In the genomic region with DNA sequence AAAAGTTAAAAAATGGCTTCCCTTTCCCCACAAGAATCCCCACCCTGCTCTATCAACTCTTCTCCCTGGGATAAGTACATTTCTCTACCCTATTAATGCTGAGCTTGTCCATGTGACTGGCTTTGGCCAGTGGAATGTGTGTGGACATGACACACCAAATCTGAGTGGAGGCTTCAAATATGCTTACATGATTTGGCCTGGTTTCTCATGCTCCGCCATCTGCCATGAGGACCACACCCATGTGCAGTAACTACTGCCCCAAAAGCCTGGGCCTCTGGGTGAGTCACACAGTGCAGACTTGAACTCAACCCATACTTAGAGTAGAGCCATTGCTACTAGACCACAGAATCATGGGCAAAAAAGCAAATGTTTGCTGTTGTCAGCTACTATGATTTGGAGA, we compare ENCODE assay signal across 2 cellular contexts.
A peak's percentile ranks its signal among the peaks of the same experiment; 100 is the strongest.
TF ChIP-seq lines count a peak whose summit lies in the region.

No MANE protein-coding gene starts in this region.

TF ChIP-seq in K562, 482 proteins besides CTCF, POLR2A, EP300 and RAD21 (continued from another document):
- no peak for TF ChIP-seq RBM14 (IDR thresholded peaks at IDR 0.05; ENCODE audit: borderline replicate concordance, insufficient read depth, low read depth, low read length)
- TF ChIP-seq L3MBTL2 (IDR thresholded peaks at IDR 0.05), result peak; percentile 16; the same call in 1 of the 2 replicates
- TF ChIP-seq, protein P1, sequence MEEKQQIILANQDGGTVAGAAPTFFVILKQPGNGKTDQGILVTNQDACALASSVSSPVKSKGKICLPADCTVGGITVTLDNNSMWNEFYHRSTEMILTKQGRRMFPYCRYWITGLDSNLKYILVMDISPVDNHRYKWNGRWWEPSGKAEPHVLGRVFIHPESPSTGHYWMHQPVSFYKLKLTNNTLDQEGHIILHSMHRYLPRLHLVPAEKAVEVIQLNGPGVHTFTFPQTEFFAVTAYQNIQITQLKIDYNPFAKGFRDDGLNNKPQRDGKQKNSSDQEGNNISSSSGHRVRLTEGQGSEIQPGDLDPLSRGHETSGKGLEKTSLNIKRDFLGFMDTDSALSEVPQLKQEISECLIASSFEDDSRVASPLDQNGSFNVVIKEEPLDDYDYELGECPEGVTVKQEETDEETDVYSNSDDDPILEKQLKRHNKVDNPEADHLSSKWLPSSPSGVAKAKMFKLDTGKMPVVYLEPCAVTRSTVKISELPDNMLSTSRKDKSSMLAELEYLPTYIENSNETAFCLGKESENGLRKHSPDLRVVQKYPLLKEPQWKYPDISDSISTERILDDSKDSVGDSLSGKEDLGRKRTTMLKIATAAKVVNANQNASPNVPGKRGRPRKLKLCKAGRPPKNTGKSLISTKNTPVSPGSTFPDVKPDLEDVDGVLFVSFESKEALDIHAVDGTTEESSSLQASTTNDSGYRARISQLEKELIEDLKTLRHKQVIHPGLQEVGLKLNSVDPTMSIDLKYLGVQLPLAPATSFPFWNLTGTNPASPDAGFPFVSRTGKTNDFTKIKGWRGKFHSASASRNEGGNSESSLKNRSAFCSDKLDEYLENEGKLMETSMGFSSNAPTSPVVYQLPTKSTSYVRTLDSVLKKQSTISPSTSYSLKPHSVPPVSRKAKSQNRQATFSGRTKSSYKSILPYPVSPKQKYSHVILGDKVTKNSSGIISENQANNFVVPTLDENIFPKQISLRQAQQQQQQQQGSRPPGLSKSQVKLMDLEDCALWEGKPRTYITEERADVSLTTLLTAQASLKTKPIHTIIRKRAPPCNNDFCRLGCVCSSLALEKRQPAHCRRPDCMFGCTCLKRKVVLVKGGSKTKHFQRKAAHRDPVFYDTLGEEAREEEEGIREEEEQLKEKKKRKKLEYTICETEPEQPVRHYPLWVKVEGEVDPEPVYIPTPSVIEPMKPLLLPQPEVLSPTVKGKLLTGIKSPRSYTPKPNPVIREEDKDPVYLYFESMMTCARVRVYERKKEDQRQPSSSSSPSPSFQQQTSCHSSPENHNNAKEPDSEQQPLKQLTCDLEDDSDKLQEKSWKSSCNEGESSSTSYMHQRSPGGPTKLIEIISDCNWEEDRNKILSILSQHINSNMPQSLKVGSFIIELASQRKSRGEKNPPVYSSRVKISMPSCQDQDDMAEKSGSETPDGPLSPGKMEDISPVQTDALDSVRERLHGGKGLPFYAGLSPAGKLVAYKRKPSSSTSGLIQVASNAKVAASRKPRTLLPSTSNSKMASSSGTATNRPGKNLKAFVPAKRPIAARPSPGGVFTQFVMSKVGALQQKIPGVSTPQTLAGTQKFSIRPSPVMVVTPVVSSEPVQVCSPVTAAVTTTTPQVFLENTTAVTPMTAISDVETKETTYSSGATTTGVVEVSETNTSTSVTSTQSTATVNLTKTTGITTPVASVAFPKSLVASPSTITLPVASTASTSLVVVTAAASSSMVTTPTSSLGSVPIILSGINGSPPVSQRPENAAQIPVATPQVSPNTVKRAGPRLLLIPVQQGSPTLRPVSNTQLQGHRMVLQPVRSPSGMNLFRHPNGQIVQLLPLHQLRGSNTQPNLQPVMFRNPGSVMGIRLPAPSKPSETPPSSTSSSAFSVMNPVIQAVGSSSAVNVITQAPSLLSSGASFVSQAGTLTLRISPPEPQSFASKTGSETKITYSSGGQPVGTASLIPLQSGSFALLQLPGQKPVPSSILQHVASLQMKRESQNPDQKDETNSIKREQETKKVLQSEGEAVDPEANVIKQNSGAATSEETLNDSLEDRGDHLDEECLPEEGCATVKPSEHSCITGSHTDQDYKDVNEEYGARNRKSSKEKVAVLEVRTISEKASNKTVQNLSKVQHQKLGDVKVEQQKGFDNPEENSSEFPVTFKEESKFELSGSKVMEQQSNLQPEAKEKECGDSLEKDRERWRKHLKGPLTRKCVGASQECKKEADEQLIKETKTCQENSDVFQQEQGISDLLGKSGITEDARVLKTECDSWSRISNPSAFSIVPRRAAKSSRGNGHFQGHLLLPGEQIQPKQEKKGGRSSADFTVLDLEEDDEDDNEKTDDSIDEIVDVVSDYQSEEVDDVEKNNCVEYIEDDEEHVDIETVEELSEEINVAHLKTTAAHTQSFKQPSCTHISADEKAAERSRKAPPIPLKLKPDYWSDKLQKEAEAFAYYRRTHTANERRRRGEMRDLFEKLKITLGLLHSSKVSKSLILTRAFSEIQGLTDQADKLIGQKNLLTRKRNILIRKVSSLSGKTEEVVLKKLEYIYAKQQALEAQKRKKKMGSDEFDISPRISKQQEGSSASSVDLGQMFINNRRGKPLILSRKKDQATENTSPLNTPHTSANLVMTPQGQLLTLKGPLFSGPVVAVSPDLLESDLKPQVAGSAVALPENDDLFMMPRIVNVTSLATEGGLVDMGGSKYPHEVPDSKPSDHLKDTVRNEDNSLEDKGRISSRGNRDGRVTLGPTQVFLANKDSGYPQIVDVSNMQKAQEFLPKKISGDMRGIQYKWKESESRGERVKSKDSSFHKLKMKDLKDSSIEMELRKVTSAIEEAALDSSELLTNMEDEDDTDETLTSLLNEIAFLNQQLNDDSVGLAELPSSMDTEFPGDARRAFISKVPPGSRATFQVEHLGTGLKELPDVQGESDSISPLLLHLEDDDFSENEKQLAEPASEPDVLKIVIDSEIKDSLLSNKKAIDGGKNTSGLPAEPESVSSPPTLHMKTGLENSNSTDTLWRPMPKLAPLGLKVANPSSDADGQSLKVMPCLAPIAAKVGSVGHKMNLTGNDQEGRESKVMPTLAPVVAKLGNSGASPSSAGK (IDR thresholded peaks at IDR 0.05), result 0 out of 2 replicates have a peak, but pooled peaks have one; percentile 25
- TF ChIP-seq CBX8 (IDR thresholded peaks at IDR 0.05; ENCODE audit: borderline replicate concordance, extremely low read depth, low read depth, low read length, poor library complexity, severe bottlenecking), result no peak
- TF ChIP-seq, protein P2, sequence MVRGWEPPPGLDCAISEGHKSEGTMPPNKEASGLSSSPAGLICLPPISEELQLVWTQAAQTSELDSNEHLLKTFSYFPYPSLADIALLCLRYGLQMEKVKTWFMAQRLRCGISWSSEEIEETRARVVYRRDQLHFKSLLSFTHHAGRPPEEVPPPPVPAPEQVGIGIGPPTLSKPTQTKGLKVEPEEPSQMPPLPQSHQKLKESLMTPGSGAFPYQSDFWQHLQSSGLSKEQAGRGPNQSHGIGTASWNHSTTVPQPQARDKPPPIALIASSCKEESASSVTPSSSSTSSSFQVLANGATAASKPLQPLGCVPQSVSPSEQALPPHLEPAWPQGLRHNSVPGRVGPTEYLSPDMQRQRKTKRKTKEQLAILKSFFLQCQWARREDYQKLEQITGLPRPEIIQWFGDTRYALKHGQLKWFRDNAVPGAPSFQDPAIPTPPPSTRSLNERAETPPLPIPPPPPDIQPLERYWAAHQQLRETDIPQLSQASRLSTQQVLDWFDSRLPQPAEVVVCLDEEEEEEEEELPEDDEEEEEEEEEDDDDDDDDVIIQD (CRISPR knock-in tag; IDR thresholded peaks at IDR 0.05), result no peak

TF ChIP-seq in WTC11, 78 proteins besides CTCF, POLR2A, EP300 and RAD21 (continues in another document):
- no peak for TF ChIP-seq GTF2I (CRISPR knock-in tag; conservative IDR thresholded peaks at IDR 0.05)
- no peak for TF ChIP-seq ATF1 (CRISPR knock-in tag; IDR thresholded peaks at IDR 0.05)
- TF ChIP-seq, protein P3, sequence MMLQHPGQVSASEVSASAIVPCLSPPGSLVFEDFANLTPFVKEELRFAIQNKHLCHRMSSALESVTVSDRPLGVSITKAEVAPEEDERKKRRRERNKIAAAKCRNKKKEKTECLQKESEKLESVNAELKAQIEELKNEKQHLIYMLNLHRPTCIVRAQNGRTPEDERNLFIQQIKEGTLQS (CRISPR knock-in tag; conservative IDR thresholded peaks at IDR 0.05), result no peak
- no peak for TF ChIP-seq RORB (CRISPR knock-in tag; IDR thresholded peaks at IDR 0.05)
- TF ChIP-seq, protein P4, sequence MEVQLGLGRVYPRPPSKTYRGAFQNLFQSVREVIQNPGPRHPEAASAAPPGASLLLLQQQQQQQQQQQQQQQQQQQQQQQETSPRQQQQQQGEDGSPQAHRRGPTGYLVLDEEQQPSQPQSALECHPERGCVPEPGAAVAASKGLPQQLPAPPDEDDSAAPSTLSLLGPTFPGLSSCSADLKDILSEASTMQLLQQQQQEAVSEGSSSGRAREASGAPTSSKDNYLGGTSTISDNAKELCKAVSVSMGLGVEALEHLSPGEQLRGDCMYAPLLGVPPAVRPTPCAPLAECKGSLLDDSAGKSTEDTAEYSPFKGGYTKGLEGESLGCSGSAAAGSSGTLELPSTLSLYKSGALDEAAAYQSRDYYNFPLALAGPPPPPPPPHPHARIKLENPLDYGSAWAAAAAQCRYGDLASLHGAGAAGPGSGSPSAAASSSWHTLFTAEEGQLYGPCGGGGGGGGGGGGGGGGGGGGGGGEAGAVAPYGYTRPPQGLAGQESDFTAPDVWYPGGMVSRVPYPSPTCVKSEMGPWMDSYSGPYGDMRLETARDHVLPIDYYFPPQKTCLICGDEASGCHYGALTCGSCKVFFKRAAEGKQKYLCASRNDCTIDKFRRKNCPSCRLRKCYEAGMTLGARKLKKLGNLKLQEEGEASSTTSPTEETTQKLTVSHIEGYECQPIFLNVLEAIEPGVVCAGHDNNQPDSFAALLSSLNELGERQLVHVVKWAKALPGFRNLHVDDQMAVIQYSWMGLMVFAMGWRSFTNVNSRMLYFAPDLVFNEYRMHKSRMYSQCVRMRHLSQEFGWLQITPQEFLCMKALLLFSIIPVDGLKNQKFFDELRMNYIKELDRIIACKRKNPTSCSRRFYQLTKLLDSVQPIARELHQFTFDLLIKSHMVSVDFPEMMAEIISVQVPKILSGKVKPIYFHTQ (CRISPR knock-in tag; IDR thresholded peaks at IDR 0.05), result no peak
- TF ChIP-seq, protein P5, sequence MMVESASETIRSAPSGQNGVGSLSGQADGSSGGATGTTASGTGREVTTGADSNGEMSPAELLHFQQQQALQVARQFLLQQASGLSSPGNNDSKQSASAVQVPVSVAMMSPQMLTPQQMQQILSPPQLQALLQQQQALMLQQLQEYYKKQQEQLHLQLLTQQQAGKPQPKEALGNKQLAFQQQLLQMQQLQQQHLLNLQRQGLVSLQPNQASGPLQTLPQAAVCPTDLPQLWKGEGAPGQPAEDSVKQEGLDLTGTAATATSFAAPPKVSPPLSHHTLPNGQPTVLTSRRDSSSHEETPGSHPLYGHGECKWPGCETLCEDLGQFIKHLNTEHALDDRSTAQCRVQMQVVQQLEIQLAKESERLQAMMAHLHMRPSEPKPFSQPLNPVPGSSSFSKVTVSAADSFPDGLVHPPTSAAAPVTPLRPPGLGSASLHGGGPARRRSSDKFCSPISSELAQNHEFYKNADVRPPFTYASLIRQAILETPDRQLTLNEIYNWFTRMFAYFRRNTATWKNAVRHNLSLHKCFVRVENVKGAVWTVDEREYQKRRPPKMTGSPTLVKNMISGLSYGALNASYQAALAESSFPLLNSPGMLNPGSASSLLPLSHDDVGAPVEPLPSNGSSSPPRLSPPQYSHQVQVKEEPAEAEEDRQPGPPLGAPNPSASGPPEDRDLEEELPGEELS (CRISPR knock-in tag; IDR thresholded peaks at IDR 0.05), result no peak
- TF ChIP-seq, protein P6, sequence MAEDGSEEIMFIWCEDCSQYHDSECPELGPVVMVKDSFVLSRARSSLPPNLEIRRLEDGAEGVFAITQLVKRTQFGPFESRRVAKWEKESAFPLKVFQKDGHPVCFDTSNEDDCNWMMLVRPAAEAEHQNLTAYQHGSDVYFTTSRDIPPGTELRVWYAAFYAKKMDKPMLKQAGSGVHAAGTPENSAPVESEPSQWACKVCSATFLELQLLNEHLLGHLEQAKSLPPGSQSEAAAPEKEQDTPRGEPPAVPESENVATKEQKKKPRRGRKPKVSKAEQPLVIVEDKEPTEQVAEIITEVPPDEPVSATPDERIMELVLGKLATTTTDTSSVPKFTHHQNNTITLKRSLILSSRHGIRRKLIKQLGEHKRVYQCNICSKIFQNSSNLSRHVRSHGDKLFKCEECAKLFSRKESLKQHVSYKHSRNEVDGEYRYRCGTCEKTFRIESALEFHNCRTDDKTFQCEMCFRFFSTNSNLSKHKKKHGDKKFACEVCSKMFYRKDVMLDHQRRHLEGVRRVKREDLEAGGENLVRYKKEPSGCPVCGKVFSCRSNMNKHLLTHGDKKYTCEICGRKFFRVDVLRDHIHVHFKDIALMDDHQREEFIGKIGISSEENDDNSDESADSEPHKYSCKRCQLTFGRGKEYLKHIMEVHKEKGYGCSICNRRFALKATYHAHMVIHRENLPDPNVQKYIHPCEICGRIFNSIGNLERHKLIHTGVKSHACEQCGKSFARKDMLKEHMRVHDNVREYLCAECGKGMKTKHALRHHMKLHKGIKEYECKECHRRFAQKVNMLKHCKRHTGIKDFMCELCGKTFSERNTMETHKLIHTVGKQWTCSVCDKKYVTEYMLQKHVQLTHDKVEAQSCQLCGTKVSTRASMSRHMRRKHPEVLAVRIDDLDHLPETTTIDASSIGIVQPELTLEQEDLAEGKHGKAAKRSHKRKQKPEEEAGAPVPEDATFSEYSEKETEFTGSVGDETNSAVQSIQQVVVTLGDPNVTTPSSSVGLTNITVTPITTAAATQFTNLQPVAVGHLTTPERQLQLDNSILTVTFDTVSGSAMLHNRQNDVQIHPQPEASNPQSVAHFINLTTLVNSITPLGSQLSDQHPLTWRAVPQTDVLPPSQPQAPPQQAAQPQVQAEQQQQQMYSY (CRISPR knock-in tag; IDR thresholded peaks at IDR 0.05), result no peak
- TF ChIP-seq, protein P7, sequence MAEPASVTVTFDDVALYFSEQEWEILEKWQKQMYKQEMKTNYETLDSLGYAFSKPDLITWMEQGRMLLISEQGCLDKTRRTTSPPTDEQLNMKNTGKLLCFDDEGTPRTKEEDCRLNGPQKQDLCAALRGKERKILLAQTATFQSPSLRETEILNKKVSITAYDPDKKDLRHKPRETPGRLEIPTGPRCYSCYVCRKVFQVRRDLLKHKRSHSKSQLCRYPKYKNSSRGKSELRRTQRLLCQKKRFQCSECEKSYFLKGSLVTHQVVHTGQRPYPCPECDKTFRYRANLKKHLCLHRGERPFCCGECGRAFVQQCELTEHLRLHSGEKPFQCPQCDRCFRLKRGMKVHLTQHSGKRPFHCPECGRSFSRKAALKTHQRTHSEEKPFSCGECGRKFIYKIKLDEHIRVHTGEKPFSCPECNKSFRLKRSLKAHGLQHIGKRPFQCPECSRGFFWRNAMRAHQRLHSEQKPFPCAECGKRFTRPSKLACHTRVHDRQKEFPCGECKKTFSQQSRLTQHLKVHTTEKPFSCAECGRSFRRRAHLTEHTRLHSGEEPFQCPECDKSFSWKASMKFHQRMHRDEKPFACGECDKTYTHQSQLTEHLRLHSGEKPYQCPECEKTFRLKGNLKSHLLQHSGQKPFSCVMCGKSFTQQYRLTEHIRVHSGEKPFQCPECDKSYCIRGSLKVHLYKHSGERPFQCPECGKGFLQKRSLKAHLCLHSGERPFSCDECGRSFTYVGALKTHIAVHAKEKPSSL (CRISPR knock-in tag; conservative IDR thresholded peaks at IDR 0.05), result no peak
- TF ChIP-seq, protein P8, sequence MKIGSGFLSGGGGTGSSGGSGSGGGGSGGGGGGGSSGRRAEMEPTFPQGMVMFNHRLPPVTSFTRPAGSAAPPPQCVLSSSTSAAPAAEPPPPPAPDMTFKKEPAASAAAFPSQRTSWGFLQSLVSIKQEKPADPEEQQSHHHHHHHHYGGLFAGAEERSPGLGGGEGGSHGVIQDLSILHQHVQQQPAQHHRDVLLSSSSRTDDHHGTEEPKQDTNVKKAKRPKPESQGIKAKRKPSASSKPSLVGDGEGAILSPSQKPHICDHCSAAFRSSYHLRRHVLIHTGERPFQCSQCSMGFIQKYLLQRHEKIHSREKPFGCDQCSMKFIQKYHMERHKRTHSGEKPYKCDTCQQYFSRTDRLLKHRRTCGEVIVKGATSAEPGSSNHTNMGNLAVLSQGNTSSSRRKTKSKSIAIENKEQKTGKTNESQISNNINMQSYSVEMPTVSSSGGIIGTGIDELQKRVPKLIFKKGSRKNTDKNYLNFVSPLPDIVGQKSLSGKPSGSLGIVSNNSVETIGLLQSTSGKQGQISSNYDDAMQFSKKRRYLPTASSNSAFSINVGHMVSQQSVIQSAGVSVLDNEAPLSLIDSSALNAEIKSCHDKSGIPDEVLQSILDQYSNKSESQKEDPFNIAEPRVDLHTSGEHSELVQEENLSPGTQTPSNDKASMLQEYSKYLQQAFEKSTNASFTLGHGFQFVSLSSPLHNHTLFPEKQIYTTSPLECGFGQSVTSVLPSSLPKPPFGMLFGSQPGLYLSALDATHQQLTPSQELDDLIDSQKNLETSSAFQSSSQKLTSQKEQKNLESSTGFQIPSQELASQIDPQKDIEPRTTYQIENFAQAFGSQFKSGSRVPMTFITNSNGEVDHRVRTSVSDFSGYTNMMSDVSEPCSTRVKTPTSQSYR (CRISPR knock-in tag; IDR thresholded peaks at IDR 0.05), result no peak
- no peak for TF ChIP-seq ZNF138 (CRISPR knock-in tag; conservative IDR thresholded peaks at IDR 0.05)
